In the genomic region with DNA sequence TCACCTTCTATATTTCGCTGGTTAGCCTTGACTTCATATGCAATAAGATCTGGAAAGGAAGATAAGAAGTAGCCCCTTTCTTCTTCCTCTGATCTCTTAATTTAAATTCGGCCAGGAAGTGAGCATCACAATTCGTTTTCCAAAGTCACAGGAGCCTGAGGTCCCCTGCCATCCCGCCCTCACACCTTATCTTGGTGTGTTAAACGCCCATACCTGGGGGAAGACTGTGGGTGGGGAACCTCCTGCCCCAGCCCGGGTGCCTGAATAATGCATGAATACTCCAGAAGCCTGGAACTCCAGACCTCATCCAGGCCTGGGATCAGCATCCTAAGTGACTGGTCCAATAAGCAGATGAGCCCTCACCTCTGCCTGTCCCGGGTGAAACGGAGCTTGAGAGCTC, we compare ENCODE assay signal across 1 cellular context.
TF ChIP-seq lines count a peak whose summit lies in the region.

No MANE protein-coding gene starts in this region.

TF ChIP-seq in K562, 482 proteins besides CTCF, POLR2A, EP300 and RAD21:
- TF ChIP-seq SMAD2 (IDR thresholded peaks at IDR 0.05; ENCODE audit: low read depth, low read length), result no peak
- no peak for TF ChIP-seq JUN (IDR thresholded peaks at IDR 0.05; ENCODE audit: borderline replicate concordance, low read depth, low read length)
- TF ChIP-seq JUN (CRISPR knock-in tag; IDR thresholded peaks at IDR 0.05; ENCODE audit: borderline replicate concordance), result no peak
- TF ChIP-seq, protein P1, sequence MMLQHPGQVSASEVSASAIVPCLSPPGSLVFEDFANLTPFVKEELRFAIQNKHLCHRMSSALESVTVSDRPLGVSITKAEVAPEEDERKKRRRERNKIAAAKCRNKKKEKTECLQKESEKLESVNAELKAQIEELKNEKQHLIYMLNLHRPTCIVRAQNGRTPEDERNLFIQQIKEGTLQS (IDR thresholded peaks at IDR 0.05), result no peak
- TF ChIP-seq, protein P1 (CRISPR knock-in tag; conservative IDR thresholded peaks at IDR 0.05), result no peak
- TF ChIP-seq, protein P2, sequence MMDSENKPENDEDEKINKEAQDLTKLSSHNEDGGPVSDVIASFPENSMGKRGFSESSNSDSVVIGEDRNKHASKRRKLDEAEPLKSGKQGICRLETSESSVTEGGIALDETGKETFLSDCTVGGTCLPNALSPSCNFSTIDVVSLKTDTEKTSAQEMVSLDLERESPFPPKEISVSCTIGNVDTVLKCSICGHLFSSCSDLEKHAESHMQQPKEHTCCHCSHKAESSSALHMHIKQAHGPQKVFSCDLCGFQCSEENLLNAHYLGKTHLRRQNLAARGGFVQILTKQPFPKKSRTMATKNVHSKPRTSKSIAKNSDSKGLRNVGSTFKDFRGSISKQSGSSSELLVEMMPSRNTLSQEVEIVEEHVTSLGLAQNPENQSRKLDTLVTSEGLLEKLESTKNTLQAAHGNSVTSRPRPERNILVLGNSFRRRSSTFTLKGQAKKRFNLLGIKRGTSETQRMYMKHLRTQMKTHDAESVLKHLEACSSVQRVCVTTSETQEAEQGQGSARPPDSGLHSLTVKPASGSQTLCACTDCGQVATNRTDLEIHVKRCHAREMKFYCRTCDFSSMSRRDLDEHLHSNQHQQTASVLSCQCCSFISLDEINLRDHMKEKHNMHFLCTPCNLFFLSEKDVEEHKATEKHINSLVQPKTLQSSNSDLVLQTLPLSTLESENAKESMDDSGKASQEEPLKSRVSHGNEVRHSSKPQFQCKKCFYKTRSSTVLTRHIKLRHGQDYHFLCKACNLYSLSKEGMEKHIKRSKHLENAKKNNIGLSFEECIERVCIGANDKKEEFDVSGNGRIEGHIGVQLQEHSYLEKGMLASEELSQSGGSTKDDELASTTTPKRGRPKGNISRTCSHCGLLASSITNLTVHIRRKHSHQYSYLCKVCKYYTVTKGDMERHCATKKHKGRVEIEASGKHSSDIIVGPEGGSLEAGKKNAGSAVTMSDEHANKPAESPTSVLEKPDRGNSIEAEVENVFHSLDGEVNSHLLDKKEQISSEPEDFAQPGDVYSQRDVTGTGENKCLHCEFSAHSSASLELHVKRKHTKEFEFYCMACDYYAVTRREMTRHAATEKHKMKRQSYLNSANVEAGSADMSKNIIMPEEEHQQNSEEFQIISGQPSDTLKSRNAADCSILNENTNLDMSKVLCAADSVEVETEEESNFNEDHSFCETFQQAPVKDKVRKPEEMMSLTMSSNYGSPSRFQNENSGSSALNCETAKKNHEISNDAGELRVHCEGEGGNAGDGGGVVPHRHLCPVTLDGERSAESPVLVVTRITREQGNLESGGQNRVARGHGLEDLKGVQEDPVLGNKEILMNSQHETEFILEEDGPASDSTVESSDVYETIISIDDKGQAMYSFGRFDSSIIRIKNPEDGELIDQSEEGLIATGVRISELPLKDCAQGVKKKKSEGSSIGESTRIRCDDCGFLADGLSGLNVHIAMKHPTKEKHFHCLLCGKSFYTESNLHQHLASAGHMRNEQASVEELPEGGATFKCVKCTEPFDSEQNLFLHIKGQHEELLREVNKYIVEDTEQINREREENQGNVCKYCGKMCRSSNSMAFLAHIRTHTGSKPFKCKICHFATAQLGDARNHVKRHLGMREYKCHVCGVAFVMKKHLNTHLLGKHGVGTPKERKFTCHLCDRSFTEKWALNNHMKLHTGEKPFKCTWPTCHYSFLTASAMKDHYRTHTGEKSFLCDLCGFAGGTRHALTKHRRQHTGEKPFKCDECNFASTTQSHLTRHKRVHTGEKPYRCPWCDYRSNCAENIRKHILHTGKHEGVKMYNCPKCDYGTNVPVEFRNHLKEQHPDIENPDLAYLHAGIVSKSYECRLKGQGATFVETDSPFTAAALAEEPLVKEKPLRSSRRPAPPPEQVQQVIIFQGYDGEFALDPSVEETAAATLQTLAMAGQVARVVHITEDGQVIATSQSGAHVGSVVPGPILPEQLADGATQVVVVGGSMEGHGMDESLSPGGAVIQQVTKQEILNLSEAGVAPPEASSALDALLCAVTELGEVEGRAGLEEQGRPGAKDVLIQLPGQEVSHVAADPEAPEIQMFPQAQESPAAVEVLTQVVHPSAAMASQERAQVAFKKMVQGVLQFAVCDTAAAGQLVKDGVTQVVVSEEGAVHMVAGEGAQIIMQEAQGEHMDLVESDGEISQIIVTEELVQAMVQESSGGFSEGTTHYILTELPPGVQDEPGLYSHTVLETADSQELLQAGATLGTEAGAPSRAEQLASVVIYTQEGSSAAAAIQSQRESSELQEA (IDR thresholded peaks at IDR 0.05; ENCODE audit: low read depth), result no peak
- no peak for TF ChIP-seq RBM34 (IDR thresholded peaks at IDR 0.05; ENCODE audit: borderline replicate concordance, insufficient read depth, low read length)
- TF ChIP-seq SMAD3 (CRISPR knock-in tag; conservative IDR thresholded peaks at IDR 0.05), result no peak
- TF ChIP-seq ZNF609 (CRISPR knock-in tag; IDR thresholded peaks at IDR 0.05; ENCODE audit: borderline replicate concordance), result no peak
- TF ChIP-seq PTRF (tag; IDR thresholded peaks at IDR 0.05), result no peak
- TF ChIP-seq SOX6 (IDR thresholded peaks at IDR 0.05), result no peak
- TF ChIP-seq HNRNPL (IDR thresholded peaks at IDR 0.05; ENCODE audit: low read depth, low read length), result no peak
- no peak for TF ChIP-seq ZNF639 (CRISPR knock-in tag; conservative IDR thresholded peaks at IDR 0.05 in 1 of 2, IDR thresholded peaks at IDR 0.05 in 1 of 2)
- TF ChIP-seq CBFA2T3 (IDR thresholded peaks at IDR 0.05), result no peak
- no peak for TF ChIP-seq TRIM28 (IDR thresholded peaks at IDR 0.05)
- TF ChIP-seq, protein P3, sequence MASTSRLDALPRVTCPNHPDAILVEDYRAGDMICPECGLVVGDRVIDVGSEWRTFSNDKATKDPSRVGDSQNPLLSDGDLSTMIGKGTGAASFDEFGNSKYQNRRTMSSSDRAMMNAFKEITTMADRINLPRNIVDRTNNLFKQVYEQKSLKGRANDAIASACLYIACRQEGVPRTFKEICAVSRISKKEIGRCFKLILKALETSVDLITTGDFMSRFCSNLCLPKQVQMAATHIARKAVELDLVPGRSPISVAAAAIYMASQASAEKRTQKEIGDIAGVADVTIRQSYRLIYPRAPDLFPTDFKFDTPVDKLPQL (IDR thresholded peaks at IDR 0.05; ENCODE audit: extremely low read depth, insufficient read length), result no peak
- no peak for TF ChIP-seq EZH2 (IDR thresholded peaks at IDR 0.05; ENCODE audit: borderline replicate concordance, low read depth, low read length)
- TF ChIP-seq ATF4 (CRISPR knock-in tag; IDR thresholded peaks at IDR 0.05), result no peak
- no peak for TF ChIP-seq MTA2 (IDR thresholded peaks at IDR 0.05; ENCODE audit: low read depth)
